1 cellular context compared by ENCODE assay signal in genomic region chr1:169860187-169860586, GRCh38.
TF ChIP-seq lines count a peak whose summit lies in the region.

No MANE protein-coding gene starts in this region.

TF ChIP-seq in HepG2, 621 proteins besides CTCF, POLR2A, EP300 and RAD21:
- TF ChIP-seq ZUFSP (CRISPR knock-in tag; IDR thresholded peaks at IDR 0.05; ENCODE audit: borderline replicate concordance), result no peak
- no peak for TF ChIP-seq JUND (CRISPR knock-in tag; IDR thresholded peaks at IDR 0.05)
- no peak for TF ChIP-seq ZNF225 (CRISPR knock-in tag; IDR thresholded peaks at IDR 0.05)
- TF ChIP-seq ZNF546 (CRISPR knock-in tag; conservative IDR thresholded peaks at IDR 0.05), result no peak
- no peak for TF ChIP-seq ZBTB42 (CRISPR knock-in tag; IDR thresholded peaks at IDR 0.05)
- no peak for TF ChIP-seq ZNF558 (CRISPR knock-in tag; IDR thresholded peaks at IDR 0.05; ENCODE audit: borderline replicate concordance)
- no peak for TF ChIP-seq TBP (CRISPR knock-in tag; IDR thresholded peaks at IDR 0.05)
- TF ChIP-seq ZNF350 (CRISPR knock-in tag; IDR thresholded peaks at IDR 0.05; ENCODE audit: borderline replicate concordance, low read depth), result no peak
- no peak for TF ChIP-seq RFX3 (CRISPR knock-in tag; IDR thresholded peaks at IDR 0.05)
- no peak for TF ChIP-seq ZNF263 (CRISPR knock-in tag; IDR thresholded peaks at IDR 0.05)
